In genomic region chr6:133033263-133033662, GRCh38 we compare ENCODE assay signal across 27 cellular contexts.
"Had no signal": no experiment of that assay in that cellular context is flagged by ENCODE, and none has a peak within 500 bp of the region (broad histone marks: within the 10 kb centered on the region; RNA-seq: fewer than 3 reads in every experiment).

No MANE protein-coding gene starts in this region.

- H3K4me1 Mint-ChIP-seq: activated naive CD4-positive, alpha-beta T cell treated with anti-CD3 and anti-CD28 coated beads, Interleukin-2, amount 10 ng/mL, durations not matched to agents 7 days and 5 days; natural killer cell; neural progenitor cell; WTC11 had no signal

- H3K4me3 ChIP-seq: body of pancreas, colonic mucosa, left ventricle myocardium inferior, lung, neural progenitor cell, psoas muscle, right atrium auricular region, upper lobe of left lung, vagina had no signal

- H3K9me3 Mint-ChIP-seq: activated naive CD4-positive, alpha-beta T cell treated with anti-CD3 and anti-CD28 coated beads, Interleukin-2, amount 10 ng/mL, durations not matched to agents 7 days and 5 days; activated T-cell treated with anti-CD3 and anti-CD28 coated beads, Interleukin-2, amount 50 U/mL, for 24 hours; stimulated activated naive CD8-positive, alpha-beta T cell treated with anti-CD3 and anti-CD28 coated beads, Interleukin-15, Interleukin-2, amounts not matched to agents 100 ng/mL and 50 ng/mL, for 24 hours; WTC11 had no signal

- H3K79me2 ChIP-seq: parathyroid adenoma had no signal

- FAIRE-seq: endometrium had no signal

- H3K36me3 ChIP-seq: colonic mucosa, left ventricle myocardium inferior, neural progenitor cell, right atrium auricular region, upper lobe of left lung, vagina had no signal

- H3K36me3 Mint-ChIP-seq: activated naive CD4-positive, alpha-beta T cell treated with anti-CD3 and anti-CD28 coated beads, Interleukin-2, amount 10 ng/mL, durations not matched to agents 7 days and 5 days; natural killer cell; neural progenitor cell; WTC11 had no signal

- H2AFZ ChIP-seq: neural progenitor cell, parathyroid adenoma had no signal

- H3K9me3 ChIP-seq: body of pancreas, colonic mucosa, left ventricle myocardium inferior, psoas muscle, right atrium auricular region, upper lobe of left lung, vagina had no signal

- H3K27ac Mint-ChIP-seq: activated naive CD4-positive, alpha-beta T cell treated with anti-CD3 and anti-CD28 coated beads, Interleukin-2, amount 10 ng/mL, durations not matched to agents 7 days and 5 days; activated T-cell treated with anti-CD3 and anti-CD28 coated beads, Interleukin-2, amount 50 U/mL, for 24 hours; natural killer cell; neural progenitor cell; stimulated activated naive CD8-positive, alpha-beta T cell treated with anti-CD3 and anti-CD28 coated beads, Interleukin-15, Interleukin-2, amounts not matched to agents 100 ng/mL and 50 ng/mL, for 24 hours; WTC11 had no signal

- H3K27me3 ChIP-seq: body of pancreas, colonic mucosa, neural progenitor cell, right atrium auricular region, upper lobe of left lung, vagina had no signal

- ATAC-seq: body of pancreas, natural killer cell, psoas muscle, WTC11 had no signal

- H3K4me3 Mint-ChIP-seq: activated naive CD4-positive, alpha-beta T cell treated with anti-CD3 and anti-CD28 coated beads, Interleukin-2, amount 10 ng/mL, durations not matched to agents 7 days and 5 days; activated T-cell treated with anti-CD3 and anti-CD28 coated beads, Interleukin-2, amount 50 U/mL, for 24 hours; natural killer cell; neural progenitor cell; stimulated activated naive CD8-positive, alpha-beta T cell treated with anti-CD3 and anti-CD28 coated beads, Interleukin-15, Interleukin-2, amounts not matched to agents 100 ng/mL and 50 ng/mL, for 24 hours; WTC11 had no signal

- H3K4me1 ChIP-seq: body of pancreas, colonic mucosa, left ventricle myocardium inferior, neural progenitor cell, parathyroid adenoma, psoas muscle, right atrium auricular region, upper lobe of left lung, vagina had no signal

- H3K27ac ChIP-seq: body of pancreas, colonic mucosa, left ventricle myocardium inferior, neural progenitor cell, parathyroid adenoma, psoas muscle, right atrium auricular region, upper lobe of left lung, vagina had no signal

- H3K27me3 Mint-ChIP-seq: activated naive CD4-positive, alpha-beta T cell treated with anti-CD3 and anti-CD28 coated beads, Interleukin-2, amount 10 ng/mL, durations not matched to agents 7 days and 5 days; activated T-cell treated with anti-CD3 and anti-CD28 coated beads, Interleukin-2, amount 50 U/mL, for 24 hours had no signal

- H3K4me2 ChIP-seq: neural progenitor cell had no signal

- DNase-seq: activated CD4-positive, alpha-beta T cell treated with anti-CD3 and anti-CD28 coated beads for 1 hour; activated CD8-positive, alpha-beta memory T cell treated with anti-CD3 and anti-CD28 coated beads for 24 hours; activated CD8-positive, alpha-beta memory T cell treated with anti-CD3 and anti-CD28 coated beads, Interleukin-2, amount 50 U/mL, for 4 hours; activated gamma-delta T cell; activated naive CD4-positive, alpha-beta T cell treated with anti-CD3 and anti-CD28 coated beads, Interleukin-2, amount 10 ng/mL, durations not matched to agents 7 days and 5 days; activated T-cell treated with anti-CD3 and anti-CD28 coated beads, Interleukin-2, amount 50 U/mL, for 24 hours; body of pancreas; colonic mucosa; effector CD8-positive, alpha-beta T cell; foreskin fibroblast; head of caudate nucleus; hippocampal formation; left ventricle myocardium inferior; mesendoderm; natural killer cell; occipital lobe; psoas muscle; stimulated activated CD4-positive, alpha-beta T cell treated with anti-CD3 and anti-CD28 coated beads, Interleukin-4, amount 100 ng/mL, for 1 hour; upper lobe of left lung had no signal

- H3K9ac ChIP-seq: neural progenitor cell, parathyroid adenoma had no signal
